8 cellular contexts compared by ENCODE assay signal in the genomic region with DNA sequence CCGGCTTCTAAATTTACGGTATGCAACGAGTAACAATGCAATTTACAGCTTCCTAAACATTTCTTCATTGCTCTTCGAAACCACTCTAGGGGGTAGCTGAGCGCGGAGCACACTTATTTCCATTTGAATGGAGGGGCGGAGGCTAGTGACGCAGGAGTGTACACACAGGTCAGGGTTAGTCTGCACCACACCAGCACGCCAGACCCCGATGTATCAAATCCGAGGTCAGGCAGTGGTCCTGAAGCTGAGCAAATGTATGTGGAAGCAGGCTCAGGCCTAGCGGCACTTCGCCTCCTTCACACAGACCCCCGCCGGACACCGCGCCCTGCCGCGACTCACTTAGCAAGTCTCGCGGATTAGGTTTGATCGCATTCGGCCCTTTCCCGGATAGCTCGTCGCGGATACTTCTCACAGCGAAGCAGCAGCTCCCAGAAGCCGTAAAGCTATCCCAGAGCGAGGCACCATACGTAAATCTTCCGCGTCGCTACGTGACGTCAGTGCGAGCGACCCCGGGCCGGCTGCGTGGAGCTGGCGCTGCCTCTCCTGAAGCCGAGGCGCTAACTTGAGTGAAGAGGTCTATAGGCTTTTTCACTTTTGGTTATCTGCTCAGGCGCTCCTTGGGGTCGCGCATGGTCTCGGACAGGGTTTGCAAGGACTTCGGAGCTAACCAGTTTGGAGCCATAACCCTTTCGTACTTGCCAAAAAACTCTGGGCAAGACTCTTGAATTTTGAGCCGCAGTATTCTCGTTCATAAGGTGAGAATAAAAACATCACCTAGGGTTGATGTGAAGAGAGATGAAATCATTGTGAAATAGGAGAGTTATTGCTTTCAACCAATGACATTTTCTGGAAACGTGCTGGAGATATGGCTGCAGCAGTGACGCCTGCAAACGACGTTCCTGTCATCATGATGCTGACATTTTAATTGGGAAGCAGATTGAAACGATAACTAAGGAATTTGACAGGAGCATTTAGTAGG. TPM values are rescaled to one million over a fixed set of nuclear protein-coding genes. Genes with fewer than 3 reads are reported as not detected.
DNase-seq lines count a peak whose midpoint lies in the region; ATAC-seq, FAIRE-seq and TF ChIP-seq lines count a peak whose summit lies in the region.

A gene with protein sequence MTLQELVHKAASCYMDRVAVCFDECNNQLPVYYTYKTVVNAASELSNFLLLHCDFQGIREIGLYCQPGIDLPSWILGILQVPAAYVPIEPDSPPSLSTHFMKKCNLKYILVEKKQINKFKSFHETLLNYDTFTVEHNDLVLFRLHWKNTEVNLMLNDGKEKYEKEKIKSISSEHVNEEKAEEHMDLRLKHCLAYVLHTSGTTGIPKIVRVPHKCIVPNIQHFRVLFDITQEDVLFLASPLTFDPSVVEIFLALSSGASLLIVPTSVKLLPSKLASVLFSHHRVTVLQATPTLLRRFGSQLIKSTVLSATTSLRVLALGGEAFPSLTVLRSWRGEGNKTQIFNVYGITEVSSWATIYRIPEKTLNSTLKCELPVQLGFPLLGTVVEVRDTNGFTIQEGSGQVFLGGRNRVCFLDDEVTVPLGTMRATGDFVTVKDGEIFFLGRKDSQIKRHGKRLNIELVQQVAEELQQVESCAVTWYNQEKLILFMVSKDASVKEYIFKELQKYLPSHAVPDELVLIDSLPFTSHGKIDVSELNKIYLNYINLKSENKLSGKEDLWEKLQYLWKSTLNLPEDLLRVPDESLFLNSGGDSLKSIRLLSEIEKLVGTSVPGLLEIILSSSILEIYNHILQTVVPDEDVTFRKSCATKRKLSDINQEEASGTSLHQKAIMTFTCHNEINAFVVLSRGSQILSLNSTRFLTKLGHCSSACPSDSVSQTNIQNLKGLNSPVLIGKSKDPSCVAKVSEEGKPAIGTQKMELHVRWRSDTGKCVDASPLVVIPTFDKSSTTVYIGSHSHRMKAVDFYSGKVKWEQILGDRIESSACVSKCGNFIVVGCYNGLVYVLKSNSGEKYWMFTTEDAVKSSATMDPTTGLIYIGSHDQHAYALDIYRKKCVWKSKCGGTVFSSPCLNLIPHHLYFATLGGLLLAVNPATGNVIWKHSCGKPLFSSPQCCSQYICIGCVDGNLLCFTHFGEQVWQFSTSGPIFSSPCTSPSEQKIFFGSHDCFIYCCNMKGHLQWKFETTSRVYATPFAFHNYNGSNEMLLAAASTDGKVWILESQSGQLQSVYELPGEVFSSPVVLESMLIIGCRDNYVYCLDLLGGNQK (minus strand): TSS at position 469 of the 979 bp plus-strand sequence. CDS start 3,192 bp downstream, outside the sequence.

- H3K27ac Mint-ChIP-seq in T-cell = peak within 1 kb of the TSS; percentile 95 to 99

- intact Hi-C loops in adrenal gland (cut with DNase I) = no loop called here
- intact Hi-C loops in heart right ventricle (cut with DNase I) = loop anchor here in 4 of 10 donors (1.0 to 5.0 kb wide), 3 partner anchors 47 to 50 kb away; partner anchors contain the start of genes PPAT (in 4 of the 4) and PAICS (in 2 of the 4)
- intact Hi-C loops in posterior cingulate gyrus (cut with DNase I) = loop anchor here (1.0 kb wide), 1 partner anchor 49 kb away; the partner anchor contains the start of gene PAICS
- intact Hi-C loops in upper lobe of right lung (cut with DNase I) = no loop called here

- FAIRE-seq in GM12891 (lab: Jason Lieb, UNC) = peak; percentile 99

- peaks cover 40 to 56% (median 52%) of the 10 kb centered on the region in 3 donors for H3K4me1 Mint-ChIP-seq in T-cell

- H3K27me3 ChIP-seq in adrenal gland (no peaks in the 10 kb centered on the region), heart right ventricle (no peaks in the 10 kb centered on the region), upper lobe of right lung (no peaks in the 10 kb centered on the region)

- peak within 1 kb of the TSS; percentile 3 to 94 (median 85) for H3K4me3 ChIP-seq in adrenal gland
- H3K4me3 ChIP-seq in heart right ventricle = peak within 1 kb of the TSS; percentile 51 to 88 (median 69)
- H3K4me3 ChIP-seq in upper lobe of right lung = peak within 1 kb of the TSS; percentile 82

- POLR2A ChIA-PET in T-cell (lab: Charles Lee) = interaction anchor here (0.5 to 3.0 kb wide), 14 partner anchors 17 to 989 kb away, joined by 3 to 37 read pairs (median 5); partner anchors contain the start of genes NOA1 (in 2 of the 2), PPAT (in 2 of the 2), PAICS (in 1 of the 2) and POLR2B (in 1 of the 2)

- H3K9me3 ChIP-seq in adrenal gland (replicated peaks in 1 of 3) (no peaks in the 10 kb centered on the region), heart right ventricle (no peaks in the 10 kb centered on the region), upper lobe of right lung (no peaks in the 10 kb centered on the region)

- ATAC-seq in HG02840 (IDR thresholded peaks at IDR 0.05; ENCODE audit: low FRiP score, unreplicated experiment) = peak; percentile 97
- ATAC-seq in T-cell (replicated peaks in 1 of 4) = peak; percentile 88 to 92 (median 89)
- peak; percentile 97 to 99 (median 98) for ATAC-seq in heart right ventricle
- ATAC-seq in upper lobe of right lung = peak; percentile 99

- H3K9me3 Mint-ChIP-seq in T-cell = no peaks in the 10 kb centered on the region

- no peaks in the 10 kb centered on the region for H3K36me3 Mint-ChIP-seq in T-cell

- H3K4me1 ChIP-seq in adrenal gland (replicated peaks in 1 of 2) (peaks cover 17 to 21% of the 10 kb centered on the region in 2 donors), heart right ventricle (peaks cover 4 to 27% (median 18%) of the 10 kb centered on the region in 9 donors), upper lobe of right lung (peaks cover 10% of the 10 kb centered on the region)

- H3K36me3 ChIP-seq in adrenal gland (replicated peaks in 1 of 2) = no peaks in the 10 kb centered on the region
- peaks cover 0 to 9% (median 0%) of the 10 kb centered on the region in 9 donors for H3K36me3 ChIP-seq in heart right ventricle
- no peaks in the 10 kb centered on the region for H3K36me3 ChIP-seq in upper lobe of right lung

- TF ChIP-seq POLR2A in GM12891 (IDR thresholded peaks at IDR 0.05; ENCODE audit: low read depth, low read length) (peak; percentile 98), adrenal gland (IDR thresholded peaks at IDR 0.05) (peak; percentile 87 to 94)

- DNase-seq in GM12891 (ENCODE audit: insufficient read length, low spot score) (peak; percentile 57), NCI-H1436 treated with DMSO at 0.1 percent for 48 hours (lab: John Stamatoyannopoulos, UW) (peak; percentile 64), T-cell (peak; percentile 90 to 98 (median 94)), adrenal gland (peak; percentile 92 to 98 (median 94)), heart right ventricle (peak; percentile 93 to 94), posterior cingulate gyrus (peak; percentile 89 to 99 (median 94)), upper lobe of right lung (peak; percentile 95)

- TF ChIP-seq CTCF in adrenal gland (IDR thresholded peaks at IDR 0.05) (no peak), heart right ventricle (IDR thresholded peaks at IDR 0.05) (no peak), upper lobe of right lung (IDR thresholded peaks at IDR 0.05) (no peak)

- H3K27me3 Mint-ChIP-seq in T-cell = no peaks in the 10 kb centered on the region

- H3K27ac ChIP-seq in adrenal gland = peak within 1 kb of the TSS; percentile 86 to 100 (median 98)
- H3K27ac ChIP-seq in heart right ventricle = peak within 1 kb of the TSS; percentile 71 to 98 (median 94)
- H3K27ac ChIP-seq in upper lobe of right lung = peak within 1 kb of the TSS; percentile 98

- 0 to 1% (median 0%) methylated on average over 24 to 57 of the region's 57 CpGs for WGBS in adrenal gland, 4 donors
- WGBS in heart right ventricle, 2 donors = 0% methylated on average over 57 of the region's 57 CpGs

- H3K4me3 Mint-ChIP-seq in T-cell = peak within 1 kb of the TSS; percentile 88 to 98 (median 91)

- CTCF ChIA-PET in T-cell (lab: Charles Lee) = interaction anchor here (0.6 to 2.2 kb wide), 16 partner anchors 9 to 1703 kb away, joined by 3 to 27 read pairs (median 4); partner anchors contain the start of genes REST (in 2 of the 2), CEP135 (in 1 of the 2), NOA1 (in 1 of the 2) and PAICS (in 1 of the 2)

TF ChIP-seq in GM12891, 5 proteins besides CTCF, POLR2A, EP300 and RAD21:
- peak; percentile 90 for TF ChIP-seq TAF1 (IDR thresholded peaks at IDR 0.05; ENCODE audit: low read depth, low read length)
- TF ChIP-seq POLR2AphosphoS5 (IDR thresholded peaks at IDR 0.05; ENCODE audit: low read depth, low read length) = peak; percentile 98
- no peak for TF ChIP-seq SPI1 (IDR thresholded peaks at IDR 0.05; ENCODE audit: low read depth, low read length)
- peak; percentile 9 for TF ChIP-seq PAX5 (IDR thresholded peaks at IDR 0.05; ENCODE audit: insufficient read depth, low read length, severe bottlenecking)
- TF ChIP-seq POU2F2 (IDR thresholded peaks at IDR 0.05; ENCODE audit: low read depth, low read length) = peak; percentile 86; the same call in 1 of the 2 replicates

RNA-seq across cellular contexts. Expression of the gene that starts here (rescaled TPM):
- polyA plus RNA-seq in GM12891 (2012; ENCODE audit: low read depth, missing spikeins) = 4.9 TPM
- total RNA-seq in T-cell (10 to 100 TPM; 13.3 to 17.7 (median 16.0) TPM), adrenal gland (10 to 100 TPM in 7 of 8 donors, 1 to 10 TPM in 1; 2.5 to 19.0 (median 13.6) TPM), heart right ventricle (1 to 10 TPM; 4.8 to 8.7 (median 6.7) TPM), upper lobe of right lung (14.6 TPM)
- polyA plus RNA-seq in adrenal gland (10 to 100 TPM in 1 of 3 donors, 1 to 10 TPM in 2; 4.6 to 15.0 (median 5.3) TPM), heart right ventricle (1 to 10 TPM; 2.0 to 3.1 TPM)

Comparison
In these comparisons a context has a peak if more than half of its experiments do, and no peak if none do; other contexts are left out.
1. Peak in every context shown above with its lines: DNase-seq, ATAC-seq, H3K4me3 ChIP-seq and H3K27ac ChIP-seq.